In genomic region chr3:170465935-170466334, GRCh38 we compare ENCODE assay signal across 19 cellular contexts. TPM values are rescaled to one million over a fixed set of nuclear protein-coding genes. Genes with fewer than 3 reads are reported as not detected.
DNase-seq lines count a peak whose midpoint lies in the region; ATAC-seq, FAIRE-seq and TF ChIP-seq lines count a peak whose summit lies in the region.
"Had no signal": no experiment of that assay in that cellular context is flagged by ENCODE, and none has a peak within 500 bp of the region (broad histone marks: within the 10 kb centered on the region; RNA-seq: fewer than 3 reads in every experiment).

No MANE protein-coding gene starts in this region.

- no peaks in the 10 kb centered on the region for H3K9me2 ChIP-seq in GM23248 (ENCODE audit: insufficient read depth)

- peaks cover 24% of the 10 kb centered on the region for H3K4me1 ChIP-seq in HEK293 (ENCODE audit: control insufficient read depth, insufficient read depth, low read length)
- no peaks in the 10 kb centered on the region for H3K4me1 ChIP-seq in endothelial cell of umbilical vein (ENCODE audit: control insufficient read depth, extremely low read depth, insufficient read depth, low read length)
- peaks cover 6 to 9% of the 10 kb centered on the region in 2 donors for H3K4me1 ChIP-seq in small intestine (ENCODE audit: control insufficient read depth in 2 of 2, insufficient read depth in 1 of 2, low read depth in 1 of 2, low read length in 1 of 2)
- peaks cover 25% of the 10 kb centered on the region for H3K4me1 ChIP-seq in GM23248 (ENCODE audit: insufficient read depth)
- peaks cover 0 to 6% of the 10 kb centered on the region in 2 donors for H3K4me1 ChIP-seq in neuronal stem cell (ENCODE audit: control insufficient read depth in 2 of 2, insufficient read depth in 1 of 2, low read depth in 1 of 2, low read length in 2 of 2)

- dilution Hi-C loops in endothelial cell of umbilical vein (cut with MboI; ENCODE audit: extremely low pct_ligation_motif_present, low sequenced_read_pairs): no loop called here

- no peak overlapping the region for H3K9ac ChIP-seq in endothelial cell of umbilical vein (replicated peaks; ENCODE audit: extremely low read depth, insufficient read depth, low read length)
- H3K9ac ChIP-seq in GM23248: no peak overlapping the region
- no peak overlapping the region for H3K9ac ChIP-seq in neuronal stem cell (ENCODE audit: low read depth, low read length, poor library complexity)

- H3K27ac ChIP-seq in HEK293 (ENCODE audit: extremely low read depth, low read depth, low read length) (no peak overlapping the region), endothelial cell of umbilical vein (ENCODE audit: insufficient read depth, low read depth, low read length) (no peak overlapping the region), small intestine (ENCODE audit: low read depth in 1 of 2, low read length in 1 of 2) (no peak overlapping the region), GM23248 (no peak overlapping the region), neuronal stem cell (replicated peaks; ENCODE audit: low read length) (no peak overlapping the region)

- in situ Hi-C loops in GM23248 (cut with MboI): no loop called here

- FAIRE-seq in endothelial cell of umbilical vein (lab: Jason Lieb, UNC) (peak; percentile 43), small intestine (lab: Jason Lieb, UNC) (no peak)

- H4K91ac ChIP-seq in neuronal stem cell (ENCODE audit: low read depth, low read length, poor library complexity): no peak overlapping the region

- ATAC-seq in HG03460 (IDR thresholded peaks at IDR 0.05; ENCODE audit: unreplicated experiment) (no peak), GM21717 (IDR thresholded peaks at IDR 0.05; ENCODE audit: unreplicated experiment) (no peak)
- ATAC-seq: HCT116, Right ventricle myocardium inferior had no signal

- WGBS in small intestine, 3 donors: 19 to 63% (median 28%) methylated on average over 2 of the region's 2 CpGs
- WGBS in GM23248 (ENCODE audit: low coverage in 1 of 2, low lambda C conversion rate in 2 of 2, missing lambda C conversion rate in 2 of 2), 2 experiments: 92 to 100% methylated on average over 2 of the region's 2 CpGs
- no CpG with 5 or more reads among the region's 2 CpGs for WGBS in neuronal stem cell (ENCODE audit: extremely low coverage in 2 of 2, insufficient read length in 2 of 2, insufficient replicate concordance in 1 of 2), 2 donors

- no TSS peak for BruUV-seq in endothelial cell of umbilical vein (replicated peaks; lab: Mats Ljungman, UMichigan)

- no peak overlapping the region for H2BK12ac ChIP-seq in neuronal stem cell (ENCODE audit: low read length)

- H3F3A ChIP-seq in GM23248 (ENCODE audit: insufficient read depth): peaks cover 23% of the 10 kb centered on the region

- H2BK120ac ChIP-seq in neuronal stem cell (ENCODE audit: low read depth, low read length): no peak overlapping the region

- no peak overlapping the region for H4K8ac ChIP-seq in neuronal stem cell (ENCODE audit: low read depth, low read length)

- H3K79me2 ChIP-seq in endothelial cell of umbilical vein (ENCODE audit: control insufficient read depth, insufficient read depth, low read length): no peaks in the 10 kb centered on the region
- H3K79me2 ChIP-seq in GM23248 (ENCODE audit: insufficient read depth): no peaks in the 10 kb centered on the region

- POLR2A ChIA-PET in HEK293 (lab: Yijun Ruan, JAX): no interaction called here
- POLR2A ChIA-PET in endothelial cell of umbilical vein (lab: Charles Lee): interaction anchor here (0.6 kb wide), 1 partner anchor 393 kb away, joined by 4 read pairs; no protein-coding TSS in a partner anchor

- no peak overlapping the region for H3K4me2 ChIP-seq in endothelial cell of umbilical vein (ENCODE audit: insufficient read depth, low read length)
- H3K4me2 ChIP-seq in GM23248 (ENCODE audit: unreplicated experiment): no peak overlapping the region
- no peak overlapping the region for H3K4me2 ChIP-seq in neuronal stem cell (ENCODE audit: insufficient read depth, low read length, poor library complexity, severe bottlenecking)

- no peaks in the 10 kb centered on the region for H3K9me1 ChIP-seq in endothelial cell of umbilical vein (replicated peaks; ENCODE audit: control insufficient read depth, extremely low read depth, insufficient read depth, low read length)

- DNase-seq in NCI-H69 (lab: John Stamatoyannopoulos, UW) (peak; percentile 36), endothelial cell of umbilical vein (ENCODE audit: low read depth, low spot score) (no peak), small intestine (peak; percentile 83), GM23248 (no peak), neuronal stem cell (ENCODE audit: low spot score) (no peak)
- DNase-seq: BE2C; Calu3; CD4-positive, alpha-beta T cell; DMS53; KG1; MM.1S; NCI-H1105; NCI-H187; NK-92 treated with Interleukin-12 subunit alpha and Interleukin-12 subunit beta, amount 100 ng/mL, for 24 hours had no signal

- no peak for TF ChIP-seq POLR2A in endothelial cell of umbilical vein (IDR thresholded peaks at IDR 0.05; ENCODE audit: low read depth, low read length)

- no peak for TF ChIP-seq CTCF in HEK293 (tag by site-specific recombination; IDR thresholded peaks at IDR 0.05)
- TF ChIP-seq CTCF in endothelial cell of umbilical vein (IDR thresholded peaks at IDR 0.05; ENCODE audit: extremely low read depth in 1 of 2, insufficient read depth in 1 of 2, low read depth in 1 of 2, low read length in 2 of 2): no peak

- H3K9me3 ChIP-seq in HEK293 (ENCODE audit: control insufficient read depth, insufficient read depth, low read depth, low read length): no peaks in the 10 kb centered on the region
- H3K9me3 ChIP-seq in endothelial cell of umbilical vein (replicated peaks; ENCODE audit: control insufficient read depth, insufficient read depth, low read length): no peaks in the 10 kb centered on the region
- H3K9me3 ChIP-seq in small intestine (ENCODE audit: control insufficient read depth, low read depth): no peaks in the 10 kb centered on the region
- no peaks in the 10 kb centered on the region for H3K9me3 ChIP-seq in GM23248 (ENCODE audit: low read depth)
- no peaks in the 10 kb centered on the region for H3K9me3 ChIP-seq in neuronal stem cell (replicated peaks in 1 of 2; ENCODE audit: control insufficient read depth in 2 of 2, insufficient read depth in 1 of 2, low read depth in 1 of 2, low read length in 2 of 2)
- H3K9me3 ChIP-seq: BE2C had no signal

- no peak overlapping the region for H3K4me3 ChIP-seq in HEK293 (ENCODE audit: low read depth, low read length)
- no peak overlapping the region for H3K4me3 ChIP-seq in endothelial cell of umbilical vein (replicated peaks in 1 of 3; ENCODE audit: insufficient read depth in 1 of 3, low read depth in 1 of 3, low read length in 3 of 3)
- no peak overlapping the region for H3K4me3 ChIP-seq in small intestine (ENCODE audit: low read depth in 1 of 2, low read length in 2 of 2)
- H3K4me3 ChIP-seq in GM23248: no peak overlapping the region
- no peak overlapping the region for H3K4me3 ChIP-seq in neuronal stem cell (ENCODE audit: low read length in 2 of 2)

- no peak overlapping the region for H3K4ac ChIP-seq in neuronal stem cell (ENCODE audit: low read length)

- H2AFZ ChIP-seq in endothelial cell of umbilical vein (ENCODE audit: low read depth, low read length) (no peak overlapping the region), GM23248 (no peak overlapping the region), neuronal stem cell (ENCODE audit: low read length) (no peak overlapping the region)

- H2BK5ac ChIP-seq in neuronal stem cell (ENCODE audit: low read length): no peak overlapping the region

- intact Hi-C loops in endothelial cell of umbilical vein (cut with micrococcal nuclease): no loop called here

- H2AK5ac ChIP-seq in neuronal stem cell (ENCODE audit: low read depth, low read length): no peak overlapping the region

- H3K23ac ChIP-seq in neuronal stem cell (ENCODE audit: low read depth, low read length, poor library complexity): no peak overlapping the region

- no peak overlapping the region for H3K14ac ChIP-seq in neuronal stem cell (ENCODE audit: low read length)

- CTCF ChIA-PET in HEK293 (lab: Yijun Ruan, JAX) (interaction anchor here (0.6 to 1.0 kb wide), 4 partner anchors 34 to 97 kb away, joined by 3 to 4 read pairs (median 4); no protein-coding TSS in a partner anchor), endothelial cell of umbilical vein (lab: Charles Lee) (no interaction called here)

- H4K20me1 ChIP-seq in endothelial cell of umbilical vein (replicated peaks; ENCODE audit: control insufficient read depth, extremely low read depth, insufficient read depth, low read length) (no peaks in the 10 kb centered on the region), GM23248 (ENCODE audit: insufficient read depth) (no peaks in the 10 kb centered on the region)

- H2BK15ac ChIP-seq in neuronal stem cell (ENCODE audit: low read length): no peak overlapping the region

- no peaks in the 10 kb centered on the region for H3K79me1 ChIP-seq in neuronal stem cell (ENCODE audit: low read depth, low read length)

- no peaks in the 10 kb centered on the region for H3K36me3 ChIP-seq in HEK293 (ENCODE audit: control insufficient read depth in 2 of 2, insufficient read depth in 1 of 2, low read length in 2 of 2)
- no peaks in the 10 kb centered on the region for H3K36me3 ChIP-seq in endothelial cell of umbilical vein (ENCODE audit: control insufficient read depth in 2 of 2, extremely low read depth in 1 of 2, insufficient read depth in 2 of 2, low read length in 2 of 2)
- no peaks in the 10 kb centered on the region for H3K36me3 ChIP-seq in small intestine (ENCODE audit: control insufficient read depth in 2 of 2, insufficient read depth in 2 of 2, low read length in 2 of 2)
- H3K36me3 ChIP-seq in GM23248 (ENCODE audit: low read depth): no peaks in the 10 kb centered on the region
- no peaks in the 10 kb centered on the region for H3K36me3 ChIP-seq in neuronal stem cell (replicated peaks in 1 of 2; ENCODE audit: control insufficient read depth in 2 of 2, insufficient read depth in 2 of 2, low read length in 2 of 2)

- H3K27me3 ChIP-seq in endothelial cell of umbilical vein (ENCODE audit: control insufficient read depth in 2 of 2, insufficient read depth in 2 of 2, low read length in 2 of 2) (no peaks in the 10 kb centered on the region), small intestine (ENCODE audit: control insufficient read depth in 2 of 2, insufficient read depth in 2 of 2, low read length in 2 of 2) (peaks cover 0 to 8% of the 10 kb centered on the region in 2 donors), GM23248 (replicated peaks; ENCODE audit: insufficient read depth) (no peaks in the 10 kb centered on the region), neuronal stem cell (ENCODE audit: control insufficient read depth in 3 of 3, insufficient read depth in 3 of 3, low read depth in 1 of 3, low read length in 3 of 3) (no peaks in the 10 kb centered on the region)
- H3K27me3 ChIP-seq: BE2C had no signal

- no peak overlapping the region for H3K18ac ChIP-seq in neuronal stem cell (ENCODE audit: low read length)

RNA-seq across cellular contexts. Expression of gene CLDN11, which starts 47.3 kb away (rescaled TPM):
- total RNA-seq in endothelial cell of umbilical vein: 344 and 395 TPM in 2 replicates
- polyA plus RNA-seq in endothelial cell of umbilical vein: 147 and 178 TPM in 2 replicates
- polyA plus RNA-seq in endothelial cell of umbilical vein (2011; cell fraction: cytosol; rRNA removed): 142 and 185 TPM in 2 replicates
- 63.2 and 65.1 TPM in 2 replicates for polyA plus RNA-seq in endothelial cell of umbilical vein (2011; cell fraction: nucleus; rRNA removed)
- 84.8 and 369 TPM in 2 replicates for polyA plus RNA-seq in endothelial cell of umbilical vein (2012)
- 90.8 and 139 TPM in 2 replicates for polyA minus RNA-seq in endothelial cell of umbilical vein
- not detected for polyA minus RNA-seq in endothelial cell of umbilical vein (2011; cell fraction: cytosol; rRNA and poly(A)+ RNA removed)
- polyA minus RNA-seq in endothelial cell of umbilical vein (2011; cell fraction: nucleus; rRNA and poly(A)+ RNA removed): 35.4 and 38.8 TPM in 2 replicates
- polyA plus RNA-seq in small intestine: 1 to 10 TPM in 1 of 3 donors, under 1 TPM in 2; 0.45 to 6.5 (median 0.54) TPM
- 81.9 and 95.9 TPM in 2 replicates for total RNA-seq in GM23248 (2014; rRNA removed; shearing (Covaris generic))
- 84.5 and 84.9 TPM in 2 replicates for polyA plus RNA-seq in GM23248 (2016; fragmentation: Nextera tagmentation; extraction: Ambion mirVana)
- 1.4 TPM for polyA plus RNA-seq in neuronal stem cell (2013, experiment 1 of 2)
- 1.5 TPM for polyA plus RNA-seq in neuronal stem cell (2013, experiment 2 of 2)
- total RNA-seq: CD4-positive, alpha-beta T cell had no signal

Comparison
In these comparisons a context has a peak if more than half of its experiments do, and no peak if none do; other contexts are left out.
1. DNase-seq: peak in NCI-H69 (single experiment) and small intestine (single experiment); none in endothelial cell of umbilical vein (single experiment), GM23248 (single experiment) and neuronal stem cell (single experiment).
2. RNA of gene CLDN11, which starts 47.3 kb away (polyA plus RNA-seq): 63.2 to 369 TPM in endothelial cell of umbilical vein and 84.5 to 84.9 TPM in GM23248; 0.45 to 6.5 TPM in small intestine; every median in the first group is over 4 times any median in the second.